Comparison of ENCODE assay signal across 10 cellular contexts in the genomic region with DNA sequence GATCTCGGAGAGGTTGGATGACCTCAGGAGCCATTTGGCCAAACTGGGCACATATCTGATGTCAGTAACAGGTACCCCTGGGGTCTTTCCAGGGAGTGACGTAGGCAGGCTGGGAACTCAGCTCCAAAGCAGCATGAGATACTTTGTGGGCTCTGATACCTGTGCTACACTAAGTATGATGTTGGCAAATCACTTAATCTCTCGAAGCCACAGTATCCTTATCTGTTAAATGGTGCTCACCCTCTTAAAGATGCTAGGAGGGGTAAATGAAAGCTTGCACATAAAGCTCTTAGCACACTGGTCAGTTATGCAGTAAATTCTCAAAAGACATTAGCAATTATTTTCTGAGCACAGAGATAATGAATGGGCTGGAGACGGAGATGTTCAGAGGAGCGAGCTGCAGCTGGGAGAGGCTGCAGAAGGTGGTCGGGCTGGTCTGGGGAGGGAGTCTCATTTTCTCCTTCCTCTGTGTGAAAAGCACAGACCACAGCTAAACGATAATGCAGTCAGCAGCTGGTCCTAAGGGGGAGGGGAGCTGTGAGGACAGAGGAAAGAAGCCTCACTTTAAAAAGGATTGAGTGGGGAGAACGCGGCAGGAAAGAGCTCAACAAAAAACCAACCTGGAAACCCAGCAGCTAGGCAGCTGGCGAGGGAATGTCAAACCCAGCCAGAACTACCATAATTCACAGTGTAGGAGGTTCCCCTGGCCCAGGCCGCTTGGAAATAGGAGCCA. TPM values are rescaled to one million over a fixed set of nuclear protein-coding genes. Genes with fewer than 3 reads are reported as not detected.
DNase-seq lines count a peak whose midpoint lies in the region; ATAC-seq and TF ChIP-seq lines count a peak whose summit lies in the region.
"Had no signal": no experiment of that assay in that cellular context is flagged by ENCODE, and none has a peak within 500 bp of the region (broad histone marks: within the 10 kb centered on the region; RNA-seq: fewer than 3 reads in every experiment).

No MANE protein-coding gene starts in this region.

- TF ChIP-seq EP300 in esophagus muscularis mucosa (IDR thresholded peaks at IDR 0.05), result no peak

- H3K4me1 Mint-ChIP-seq in activated T-cell treated with anti-CD3 and anti-CD28 coated beads, Interleukin-2, amount 50 U/mL, for 72 hours (ENCODE audit: low read depth), result peaks cover 54% of the 10 kb centered on the region
- H3K4me1 Mint-ChIP-seq in brain (peaks cover 66% of the 10 kb centered on the region), osteocyte (ENCODE audit: unreplicated experiment) (peaks cover 29% of the 10 kb centered on the region)

- H3K36me3 ChIP-seq in esophagus muscularis mucosa, result no peaks in the 10 kb centered on the region

- H3K27ac ChIP-seq in esophagus muscularis mucosa (replicated peaks in 1 of 4), result no peak overlapping the region

- TF ChIP-seq CTCF in brain (conservative IDR thresholded peaks at IDR 0.05) (no peak), osteocyte (IDR thresholded peaks at IDR 0.05) (no peak), esophagus muscularis mucosa (IDR thresholded peaks at IDR 0.05) (no peak)

- no peak for ATAC-seq in activated T-cell treated with anti-CD3 and anti-CD28 coated beads, Interleukin-2, amount 50 U/mL, for 72 hours (replicated peaks in 1 of 2)
- ATAC-seq in GM18907 (IDR thresholded peaks at IDR 0.05; ENCODE audit: unreplicated experiment), result no peak

- WGBS in esophagus muscularis mucosa, result 49% methylated on average over 11 of the region's 11 CpGs

- H3K4me3 ChIP-seq in esophagus muscularis mucosa, result no peak overlapping the region

- peaks cover 0 to 3% of the 10 kb centered on the region in 2 donors for H3K36me3 Mint-ChIP-seq in activated T-cell treated with anti-CD3 and anti-CD28 coated beads, Interleukin-2, amount 50 U/mL, for 72 hours (ENCODE audit: insufficient read depth in 2 of 2)
- H3K36me3 Mint-ChIP-seq in brain (no peaks in the 10 kb centered on the region), osteocyte (ENCODE audit: unreplicated experiment) (peaks cover 4% of the 10 kb centered on the region)

- intact Hi-C loops in esophagus muscularis mucosa (cut with DNase I), result no loop called here

- peaks cover 9 to 53% (median 19%) of the 10 kb centered on the region in 4 donors for H3K27me3 ChIP-seq in esophagus muscularis mucosa

- peak overlapping the region; percentile 29 for H3K27ac Mint-ChIP-seq in activated T-cell treated with anti-CD3 and anti-CD28 coated beads, Interleukin-2, amount 50 U/mL, for 72 hours
- H3K27ac Mint-ChIP-seq in brain (peak overlapping the region; percentile 6 to 95 (median 67)), osteocyte (ENCODE audit: unreplicated experiment) (no peak overlapping the region)

- no peaks in the 10 kb centered on the region for H3K9me3 Mint-ChIP-seq in activated T-cell treated with anti-CD3 and anti-CD28 coated beads, Interleukin-2, amount 50 U/mL, for 72 hours
- H3K9me3 Mint-ChIP-seq in brain (peaks cover 0 to 5% (median 0%) of the 10 kb centered on the region in 5 experiments), osteocyte (ENCODE audit: unreplicated experiment) (no peaks in the 10 kb centered on the region)

- TF ChIP-seq POLR2A in esophagus muscularis mucosa (IDR thresholded peaks at IDR 0.05; ENCODE audit: low read depth), result no peak

- no peaks in the 10 kb centered on the region for H3K9me3 ChIP-seq in esophagus muscularis mucosa

- DNase-seq in activated T-cell treated with anti-CD3 and anti-CD28 coated beads, Interleukin-2, amount 50 U/mL, for 72 hours, result no peak
- no peak for DNase-seq in activated T-cell treated with anti-CD3 and anti-CD28 coated beads, Interleukin-2, amount 50 U/mL, for 48 hours
- DNase-seq in NCI-H146 treated with DMSO at 0.1 percent for 48 hours (lab: John Stamatoyannopoulos, UW; ENCODE audit: unreplicated experiment), result peak; percentile 31
- no peak for DNase-seq in osteocyte (ENCODE audit: extremely low spot score, unreplicated experiment)
- DNase-seq in esophagus muscularis mucosa (ENCODE audit: extremely low spot score), result no peak
- no peak for DNase-seq in SKM-1 (lab: John Stamatoyannopoulos, UW; ENCODE audit: unreplicated experiment)
- DNase-seq: head of caudate nucleus had no signal

- peaks cover 16 to 38% (median 25%) of the 10 kb centered on the region in 4 donors for H3K4me1 ChIP-seq in esophagus muscularis mucosa

- H3K27me3 Mint-ChIP-seq in activated T-cell treated with anti-CD3 and anti-CD28 coated beads, Interleukin-2, amount 50 U/mL, for 72 hours (ENCODE audit: low read depth), result peaks cover 8% of the 10 kb centered on the region
- H3K27me3 Mint-ChIP-seq in brain (peaks cover 68% of the 10 kb centered on the region), osteocyte (ENCODE audit: unreplicated experiment) (peaks cover 35% of the 10 kb centered on the region)

- H3K4me3 Mint-ChIP-seq in activated T-cell treated with anti-CD3 and anti-CD28 coated beads, Interleukin-2, amount 50 U/mL, for 72 hours, result peak overlapping the region; percentile 66 to 73
- H3K4me3 Mint-ChIP-seq in brain (peak overlapping the region; percentile 55 to 77 (median 68)), osteocyte (ENCODE audit: unreplicated experiment) (peak overlapping the region; percentile 37)

RNA-seq across cellular contexts. Expression of gene DGKZ, which starts 16.9 kb away (rescaled TPM):
- 10 to 100 TPM; 84.2 to 94.0 TPM for total RNA-seq in activated T-cell treated with anti-CD3 and anti-CD28 coated beads, Interleukin-2, amount 50 U/mL, for 72 hours
- polyA plus RNA-seq in brain (ENCODE audit: insufficient read depth, low read depth, low replicate concordance), result 98.9 TPM
- total RNA-seq in osteocyte (48.6 and 49.9 TPM in 2 replicates), esophagus muscularis mucosa (10 to 100 TPM; 39.4 to 85.8 (median 55.4) TPM)

RNA-seq across cellular contexts. Expression of gene MDK, which starts 51.1 kb away (rescaled TPM):
- total RNA-seq in activated T-cell treated with anti-CD3 and anti-CD28 coated beads, Interleukin-2, amount 50 U/mL, for 72 hours, result 10 to 100 TPM; 11.9 to 12.8 TPM
- 391 TPM for polyA plus RNA-seq in brain (ENCODE audit: insufficient read depth, low read depth, low replicate concordance)
- total RNA-seq in osteocyte, result 163 and 171 TPM in 2 replicates
- total RNA-seq in esophagus muscularis mucosa, result 10 to 100 TPM in 3 of 4 donors, 1 to 10 TPM in 1; 1.2 to 12.8 (median 11.8) TPM

RNA-seq across cellular contexts. Expression of gene CREB3L1, which starts 52.9 kb away (rescaled TPM):
- not detected for total RNA-seq in activated T-cell treated with anti-CD3 and anti-CD28 coated beads, Interleukin-2, amount 50 U/mL, for 72 hours
- 3.3 TPM for polyA plus RNA-seq in brain (ENCODE audit: insufficient read depth, low read depth, low replicate concordance)
- total RNA-seq in osteocyte (77.0 and 78.6 TPM in 2 replicates), esophagus muscularis mucosa (1 to 10 TPM; 1.3 to 8.7 (median 3.7) TPM)
- total RNA-seq: T-helper 1 cell treated with Interleukin-12 subunit alpha and Interleukin-12 subunit beta and Interleukin-4 antibody, amounts not matched to agents 30 ng/mL and 1 ng/mL, for 36 hours had no signal

Comparison
In these comparisons a context has a peak if more than half of its experiments do, and no peak if none do; other contexts are left out.
1. RNA of gene MDK, which starts 51.1 kb away (total RNA-seq): 163 to 171 TPM in osteocyte; 11.9 to 12.8 TPM in activated T-cell treated with anti-CD3 and anti-CD28 coated beads, Interleukin-2, amount 50 U/mL, for 72 hours and 1.2 to 12.8 TPM in esophagus muscularis mucosa; every median in the first group is over 10 times any median in the second.
2. Peak in every context shown above with its lines, with median percentiles within 50 percentile points of each other: H3K4me3 Mint-ChIP-seq.